Comparison of ENCODE assay signal across 1 cellular context in the genomic region with DNA sequence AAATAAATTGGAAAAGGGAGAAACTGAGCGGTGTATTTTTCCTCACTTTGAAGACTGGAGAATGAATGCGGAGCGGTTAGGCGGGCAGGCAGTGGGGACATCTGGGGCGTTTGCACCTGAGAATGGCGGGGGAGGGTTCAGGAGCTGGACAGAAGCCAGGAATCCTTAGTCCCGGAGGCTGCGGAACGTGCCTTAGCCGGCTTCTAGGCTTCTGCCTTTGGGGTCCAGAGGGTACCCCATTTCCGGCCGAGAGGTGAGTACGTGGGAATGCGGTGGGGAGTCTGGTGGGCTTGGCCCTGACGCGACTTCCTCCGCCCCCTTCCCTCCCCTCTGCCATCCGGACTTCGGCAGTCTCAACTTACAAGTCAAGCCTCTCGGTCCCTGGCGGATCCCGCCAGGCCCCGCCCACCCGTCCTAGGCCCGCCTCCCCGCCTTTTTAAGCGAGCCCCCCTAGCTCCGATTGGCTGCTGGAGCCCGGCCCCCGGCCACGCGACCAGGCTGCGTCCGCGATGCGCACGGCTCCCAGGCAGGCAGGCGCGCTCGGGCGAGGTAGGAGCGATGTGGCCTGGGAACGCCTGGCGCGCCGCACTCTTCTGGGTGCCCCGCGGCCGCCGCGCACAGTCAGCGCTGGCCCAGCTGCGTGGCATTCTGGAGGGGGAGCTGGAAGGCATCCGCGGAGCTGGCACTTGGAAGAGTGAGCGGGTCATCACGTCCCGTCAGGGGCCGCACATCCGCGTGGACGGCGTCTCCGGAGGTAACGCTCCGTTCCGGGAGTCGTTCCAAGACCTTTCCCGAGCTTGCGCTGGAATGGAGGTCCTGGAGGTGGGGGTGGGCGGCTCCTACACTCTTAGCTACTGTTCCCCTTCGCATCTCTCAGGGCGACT.
TF ChIP-seq lines count a peak whose summit lies in the region.

A gene (plus strand): TSS at position 525 of the 884 bp plus-strand sequence. CDS start 34 bp downstream, at position 559.

TF ChIP-seq in K562, 482 proteins besides CTCF, POLR2A, EP300 and RAD21 (continued from another document and continues in another):
- TF ChIP-seq SRSF7 (optimal IDR thresholded peaks at IDR 0.05; ENCODE audit: low read depth, low read length) (no peak), HMG20B (CRISPR knock-in tag; IDR thresholded peaks at IDR 0.05) (no peak), GABPB2 (CRISPR knock-in tag; conservative IDR thresholded peaks at IDR 0.05) (no peak), ZNF57 (CRISPR knock-in tag; IDR thresholded peaks at IDR 0.05) (no peak), BCL6 (CRISPR knock-in tag; IDR thresholded peaks at IDR 0.05) (no peak), ZNF184 (CRISPR knock-in tag; IDR thresholded peaks at IDR 0.05) (no peak), MTA1 (IDR thresholded peaks at IDR 0.05; ENCODE audit: borderline replicate concordance) (peak; percentile 82), ARID1B (IDR thresholded peaks at IDR 0.05) (peak; percentile 47), ERF (CRISPR knock-in tag; IDR thresholded peaks at IDR 0.05) (no peak), MAFG (tag; conservative IDR thresholded peaks at IDR 0.05) (no peak), NFATC3 (IDR thresholded peaks at IDR 0.05) (no peak), RCOR1 (IDR thresholded peaks at IDR 0.05; ENCODE audit: borderline replicate concordance in 1 of 2, low read depth in 2 of 2, low read length in 2 of 2) (no peak), MIER1 (IDR thresholded peaks at IDR 0.05; ENCODE audit: low read depth) (no peak), RFX7 (CRISPR knock-in tag; IDR thresholded peaks at IDR 0.05) (no peak), ZNF311 (CRISPR knock-in tag; IDR thresholded peaks at IDR 0.05) (no peak), HDAC2 (IDR thresholded peaks at IDR 0.05) (no peak)
- TF ChIP-seq, protein P1, sequence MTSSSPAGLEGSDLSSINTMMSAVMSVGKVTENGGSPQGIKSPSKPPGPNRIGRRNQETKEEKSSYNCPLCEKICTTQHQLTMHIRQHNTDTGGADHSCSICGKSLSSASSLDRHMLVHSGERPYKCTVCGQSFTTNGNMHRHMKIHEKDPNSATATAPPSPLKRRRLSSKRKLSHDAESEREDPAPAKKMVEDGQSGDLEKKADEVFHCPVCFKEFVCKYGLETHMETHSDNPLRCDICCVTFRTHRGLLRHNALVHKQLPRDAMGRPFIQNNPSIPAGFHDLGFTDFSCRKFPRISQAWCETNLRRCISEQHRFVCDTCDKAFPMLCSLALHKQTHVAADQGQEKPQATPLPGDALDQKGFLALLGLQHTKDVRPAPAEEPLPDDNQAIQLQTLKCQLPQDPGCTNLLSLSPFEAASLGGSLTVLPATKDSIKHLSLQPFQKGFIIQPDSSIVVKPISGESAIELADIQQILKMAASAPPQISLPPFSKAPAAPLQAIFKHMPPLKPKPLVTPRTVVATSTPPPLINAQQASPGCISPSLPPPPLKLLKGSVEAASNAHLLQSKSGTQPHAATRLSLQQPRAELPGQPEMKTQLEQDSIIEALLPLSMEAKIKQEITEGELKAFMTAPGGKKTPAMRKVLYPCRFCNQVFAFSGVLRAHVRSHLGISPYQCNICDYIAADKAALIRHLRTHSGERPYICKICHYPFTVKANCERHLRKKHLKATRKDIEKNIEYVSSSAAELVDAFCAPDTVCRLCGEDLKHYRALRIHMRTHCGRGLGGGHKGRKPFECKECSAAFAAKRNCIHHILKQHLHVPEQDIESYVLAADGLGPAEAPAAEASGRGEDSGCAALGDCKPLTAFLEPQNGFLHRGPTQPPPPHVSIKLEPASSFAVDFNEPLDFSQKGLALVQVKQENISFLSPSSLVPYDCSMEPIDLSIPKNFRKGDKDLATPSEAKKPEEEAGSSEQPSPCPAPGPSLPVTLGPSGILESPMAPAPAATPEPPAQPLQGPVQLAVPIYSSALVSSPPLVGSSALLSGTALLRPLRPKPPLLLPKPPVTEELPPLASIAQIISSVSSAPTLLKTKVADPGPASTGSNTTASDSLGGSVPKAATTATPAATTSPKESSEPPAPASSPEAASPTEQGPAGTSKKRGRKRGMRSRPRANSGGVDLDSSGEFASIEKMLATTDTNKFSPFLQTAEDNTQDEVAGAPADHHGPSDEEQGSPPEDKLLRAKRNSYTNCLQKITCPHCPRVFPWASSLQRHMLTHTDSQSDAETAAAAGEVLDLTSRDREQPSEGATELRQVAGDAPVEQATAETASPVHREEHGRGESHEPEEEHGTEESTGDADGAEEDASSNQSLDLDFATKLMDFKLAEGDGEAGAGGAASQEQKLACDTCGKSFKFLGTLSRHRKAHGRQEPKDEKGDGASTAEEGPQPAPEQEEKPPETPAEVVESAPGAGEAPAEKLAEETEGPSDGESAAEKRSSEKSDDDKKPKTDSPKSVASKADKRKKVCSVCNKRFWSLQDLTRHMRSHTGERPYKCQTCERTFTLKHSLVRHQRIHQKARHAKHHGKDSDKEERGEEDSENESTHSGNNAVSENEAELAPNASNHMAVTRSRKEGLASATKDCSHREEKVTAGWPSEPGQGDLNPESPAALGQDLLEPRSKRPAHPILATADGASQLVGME (CRISPR knock-in tag; IDR thresholded peaks at IDR 0.05) = no peak
- TF ChIP-seq, protein P2, sequence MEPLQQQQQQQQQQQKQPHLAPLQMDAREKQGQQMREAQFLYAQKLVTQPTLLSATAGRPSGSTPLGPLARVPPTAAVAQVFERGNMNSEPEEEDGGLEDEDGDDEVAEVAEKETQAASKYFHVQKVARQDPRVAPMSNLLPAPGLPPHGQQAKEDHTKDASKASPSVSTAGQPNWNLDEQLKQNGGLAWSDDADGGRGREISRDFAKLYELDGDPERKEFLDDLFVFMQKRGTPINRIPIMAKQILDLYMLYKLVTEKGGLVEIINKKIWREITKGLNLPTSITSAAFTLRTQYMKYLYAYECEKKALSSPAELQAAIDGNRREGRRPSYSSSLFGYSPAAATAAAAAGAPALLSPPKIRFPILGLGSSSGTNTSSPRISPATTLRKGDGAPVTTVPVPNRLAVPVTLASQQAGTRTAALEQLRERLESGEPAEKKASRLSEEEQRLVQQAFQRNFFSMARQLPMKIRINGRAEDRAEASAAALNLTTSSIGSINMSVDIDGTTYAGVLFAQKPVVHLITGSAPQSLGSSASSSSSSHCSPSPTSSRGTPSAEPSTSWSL (CRISPR knock-in tag; IDR thresholded peaks at IDR 0.05; ENCODE audit: borderline replicate concordance) = no peak
- TF ChIP-seq, protein P3, sequence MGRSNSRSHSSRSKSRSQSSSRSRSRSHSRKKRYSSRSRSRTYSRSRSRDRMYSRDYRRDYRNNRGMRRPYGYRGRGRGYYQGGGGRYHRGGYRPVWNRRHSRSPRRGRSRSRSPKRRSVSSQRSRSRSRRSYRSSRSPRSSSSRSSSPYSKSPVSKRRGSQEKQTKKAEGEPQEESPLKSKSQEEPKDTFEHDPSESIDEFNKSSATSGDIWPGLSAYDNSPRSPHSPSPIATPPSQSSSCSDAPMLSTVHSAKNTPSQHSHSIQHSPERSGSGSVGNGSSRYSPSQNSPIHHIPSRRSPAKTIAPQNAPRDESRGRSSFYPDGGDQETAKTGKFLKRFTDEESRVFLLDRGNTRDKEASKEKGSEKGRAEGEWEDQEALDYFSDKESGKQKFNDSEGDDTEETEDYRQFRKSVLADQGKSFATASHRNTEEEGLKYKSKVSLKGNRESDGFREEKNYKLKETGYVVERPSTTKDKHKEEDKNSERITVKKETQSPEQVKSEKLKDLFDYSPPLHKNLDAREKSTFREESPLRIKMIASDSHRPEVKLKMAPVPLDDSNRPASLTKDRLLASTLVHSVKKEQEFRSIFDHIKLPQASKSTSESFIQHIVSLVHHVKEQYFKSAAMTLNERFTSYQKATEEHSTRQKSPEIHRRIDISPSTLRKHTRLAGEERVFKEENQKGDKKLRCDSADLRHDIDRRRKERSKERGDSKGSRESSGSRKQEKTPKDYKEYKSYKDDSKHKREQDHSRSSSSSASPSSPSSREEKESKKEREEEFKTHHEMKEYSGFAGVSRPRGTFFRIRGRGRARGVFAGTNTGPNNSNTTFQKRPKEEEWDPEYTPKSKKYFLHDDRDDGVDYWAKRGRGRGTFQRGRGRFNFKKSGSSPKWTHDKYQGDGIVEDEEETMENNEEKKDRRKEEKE (IDR thresholded peaks at IDR 0.05; ENCODE audit: borderline replicate concordance in 1 of 2, control insufficient read depth in 1 of 2, low read depth in 2 of 2, low read length in 1 of 2) = no peak
- TF ChIP-seq, protein P4, sequence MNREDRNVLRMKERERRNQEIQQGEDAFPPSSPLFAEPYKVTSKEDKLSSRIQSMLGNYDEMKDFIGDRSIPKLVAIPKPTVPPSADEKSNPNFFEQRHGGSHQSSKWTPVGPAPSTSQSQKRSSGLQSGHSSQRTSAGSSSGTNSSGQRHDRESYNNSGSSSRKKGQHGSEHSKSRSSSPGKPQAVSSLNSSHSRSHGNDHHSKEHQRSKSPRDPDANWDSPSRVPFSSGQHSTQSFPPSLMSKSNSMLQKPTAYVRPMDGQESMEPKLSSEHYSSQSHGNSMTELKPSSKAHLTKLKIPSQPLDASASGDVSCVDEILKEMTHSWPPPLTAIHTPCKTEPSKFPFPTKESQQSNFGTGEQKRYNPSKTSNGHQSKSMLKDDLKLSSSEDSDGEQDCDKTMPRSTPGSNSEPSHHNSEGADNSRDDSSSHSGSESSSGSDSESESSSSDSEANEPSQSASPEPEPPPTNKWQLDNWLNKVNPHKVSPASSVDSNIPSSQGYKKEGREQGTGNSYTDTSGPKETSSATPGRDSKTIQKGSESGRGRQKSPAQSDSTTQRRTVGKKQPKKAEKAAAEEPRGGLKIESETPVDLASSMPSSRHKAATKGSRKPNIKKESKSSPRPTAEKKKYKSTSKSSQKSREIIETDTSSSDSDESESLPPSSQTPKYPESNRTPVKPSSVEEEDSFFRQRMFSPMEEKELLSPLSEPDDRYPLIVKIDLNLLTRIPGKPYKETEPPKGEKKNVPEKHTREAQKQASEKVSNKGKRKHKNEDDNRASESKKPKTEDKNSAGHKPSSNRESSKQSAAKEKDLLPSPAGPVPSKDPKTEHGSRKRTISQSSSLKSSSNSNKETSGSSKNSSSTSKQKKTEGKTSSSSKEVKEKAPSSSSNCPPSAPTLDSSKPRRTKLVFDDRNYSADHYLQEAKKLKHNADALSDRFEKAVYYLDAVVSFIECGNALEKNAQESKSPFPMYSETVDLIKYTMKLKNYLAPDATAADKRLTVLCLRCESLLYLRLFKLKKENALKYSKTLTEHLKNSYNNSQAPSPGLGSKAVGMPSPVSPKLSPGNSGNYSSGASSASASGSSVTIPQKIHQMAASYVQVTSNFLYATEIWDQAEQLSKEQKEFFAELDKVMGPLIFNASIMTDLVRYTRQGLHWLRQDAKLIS (CRISPR knock-in tag; IDR thresholded peaks at IDR 0.05) = no peak
- TF ChIP-seq, protein P5, sequence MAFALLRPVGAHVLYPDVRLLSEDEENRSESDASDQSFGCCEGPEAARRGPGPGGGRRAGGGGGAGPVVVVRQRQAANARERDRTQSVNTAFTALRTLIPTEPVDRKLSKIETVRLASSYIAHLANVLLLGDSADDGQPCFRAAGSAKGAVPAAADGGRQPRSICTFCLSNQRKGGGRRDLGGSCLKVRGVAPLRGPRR (CRISPR knock-in tag; IDR thresholded peaks at IDR 0.05) = no peak
- TF ChIP-seq, protein P6, sequence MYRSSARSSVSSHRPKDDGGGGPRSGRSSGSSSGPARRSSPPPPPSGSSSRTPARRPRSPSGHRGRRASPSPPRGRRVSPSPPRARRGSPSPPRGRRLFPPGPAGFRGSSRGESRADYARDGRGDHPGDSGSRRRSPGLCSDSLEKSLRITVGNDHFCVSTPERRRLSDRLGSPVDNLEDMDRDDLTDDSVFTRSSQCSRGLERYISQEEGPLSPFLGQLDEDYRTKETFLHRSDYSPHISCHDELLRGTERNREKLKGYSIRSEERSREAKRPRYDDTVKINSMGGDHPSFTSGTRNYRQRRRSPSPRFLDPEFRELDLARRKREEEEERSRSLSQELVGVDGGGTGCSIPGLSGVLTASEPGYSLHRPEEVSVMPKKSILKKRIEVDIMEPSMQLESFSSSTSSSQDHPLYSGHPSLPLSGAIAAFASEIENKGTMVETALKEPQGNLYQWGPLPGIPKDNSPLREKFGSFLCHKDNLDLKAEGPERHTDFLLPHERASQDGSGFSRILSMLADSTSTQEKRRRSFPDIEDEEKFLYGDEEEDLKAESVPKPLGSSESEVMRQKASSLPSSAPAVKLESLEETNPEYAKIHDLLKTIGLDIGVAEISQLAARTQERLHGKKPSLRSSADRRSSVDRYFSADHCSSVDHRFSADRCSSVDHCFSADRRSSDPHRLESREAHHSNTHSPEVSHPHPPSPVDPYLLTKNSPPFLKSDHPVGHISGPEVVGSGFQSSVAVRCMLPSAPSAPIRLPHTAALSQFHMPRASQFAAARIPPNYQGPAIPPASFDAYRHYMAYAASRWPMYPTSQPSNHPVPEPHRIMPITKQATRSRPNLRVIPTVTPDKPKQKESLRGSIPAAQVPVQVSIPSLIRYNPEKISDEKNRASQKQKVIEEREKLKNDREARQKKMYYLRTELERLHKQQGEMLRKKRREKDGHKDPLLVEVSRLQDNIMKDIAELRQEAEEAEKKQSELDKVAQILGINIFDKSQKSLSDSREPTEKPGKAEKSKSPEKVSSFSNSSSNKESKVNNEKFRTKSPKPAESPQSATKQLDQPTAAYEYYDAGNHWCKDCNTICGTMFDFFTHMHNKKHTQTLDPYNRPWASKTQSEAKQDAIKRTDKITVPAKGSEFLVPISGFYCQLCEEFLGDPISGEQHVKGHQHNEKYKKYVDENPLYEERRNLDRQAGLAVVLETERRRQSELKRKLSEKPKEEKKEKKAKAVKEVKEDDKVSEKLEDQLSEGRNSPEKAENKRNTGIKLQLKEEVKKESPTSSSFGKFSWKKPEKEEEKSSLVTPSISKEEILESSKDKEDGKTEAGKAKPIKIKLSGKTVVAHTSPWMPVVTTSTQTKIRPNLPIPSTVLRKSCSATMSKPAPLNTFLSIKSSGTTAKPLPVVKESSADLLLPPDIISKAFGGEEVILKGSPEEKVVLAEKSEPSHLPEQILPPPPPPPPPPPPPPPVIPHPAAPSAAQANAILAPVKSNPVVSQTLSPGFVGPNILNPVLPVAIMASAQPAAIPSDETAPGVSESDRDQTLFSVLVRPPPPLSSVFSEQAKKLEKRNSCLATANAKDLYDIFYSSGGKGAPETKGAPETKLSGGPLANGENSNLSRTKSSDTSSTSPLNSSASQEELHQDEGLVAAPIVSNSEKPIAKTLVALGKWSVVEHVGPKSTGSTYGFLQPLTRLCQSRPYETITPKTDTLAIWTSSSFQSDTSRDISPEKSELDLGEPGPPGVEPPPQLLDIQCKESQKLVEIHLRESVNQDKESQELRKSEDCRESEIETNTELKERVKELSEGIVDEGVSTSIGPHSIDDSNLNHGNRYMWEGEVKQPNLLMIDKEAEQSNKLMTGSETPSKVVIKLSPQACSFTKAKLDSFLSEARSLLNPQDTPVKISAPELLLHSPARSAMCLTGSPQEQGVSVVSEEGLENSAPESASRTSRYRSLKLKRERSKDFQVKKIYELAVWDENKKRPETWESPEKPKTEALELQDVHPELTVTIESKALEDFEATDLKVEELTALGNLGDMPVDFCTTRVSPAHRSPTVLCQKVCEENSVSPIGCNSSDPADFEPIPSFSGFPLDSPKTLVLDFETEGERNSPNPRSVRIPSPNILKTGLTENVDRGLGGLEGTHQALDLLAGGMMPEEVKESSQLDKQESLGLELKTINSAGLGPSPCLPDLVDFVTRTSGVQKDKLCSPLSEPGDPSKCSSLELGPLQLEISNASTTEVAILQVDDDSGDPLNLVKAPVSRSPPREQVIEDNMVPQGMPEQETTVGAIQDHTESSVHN (IDR thresholded peaks at IDR 0.05; ENCODE audit: borderline replicate concordance in 1 of 2, low read depth in 1 of 2) = no peak
- TF ChIP-seq, protein P7, sequence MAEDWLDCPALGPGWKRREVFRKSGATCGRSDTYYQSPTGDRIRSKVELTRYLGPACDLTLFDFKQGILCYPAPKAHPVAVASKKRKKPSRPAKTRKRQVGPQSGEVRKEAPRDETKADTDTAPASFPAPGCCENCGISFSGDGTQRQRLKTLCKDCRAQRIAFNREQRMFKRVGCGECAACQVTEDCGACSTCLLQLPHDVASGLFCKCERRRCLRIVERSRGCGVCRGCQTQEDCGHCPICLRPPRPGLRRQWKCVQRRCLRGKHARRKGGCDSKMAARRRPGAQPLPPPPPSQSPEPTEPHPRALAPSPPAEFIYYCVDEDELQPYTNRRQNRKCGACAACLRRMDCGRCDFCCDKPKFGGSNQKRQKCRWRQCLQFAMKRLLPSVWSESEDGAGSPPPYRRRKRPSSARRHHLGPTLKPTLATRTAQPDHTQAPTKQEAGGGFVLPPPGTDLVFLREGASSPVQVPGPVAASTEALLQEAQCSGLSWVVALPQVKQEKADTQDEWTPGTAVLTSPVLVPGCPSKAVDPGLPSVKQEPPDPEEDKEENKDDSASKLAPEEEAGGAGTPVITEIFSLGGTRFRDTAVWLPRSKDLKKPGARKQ (CRISPR knock-in tag; IDR thresholded peaks at IDR 0.05) = no peak
